Comparison of ENCODE assay signal across 8 cellular contexts in genomic region chr6:118618676-118619377, GRCh38. TPM values are rescaled to one million over a fixed set of nuclear protein-coding genes. Genes with fewer than 3 reads are reported as not detected.
A peak's percentile ranks its signal among the peaks of the same experiment; 100 is the strongest.
DNase-seq lines count a peak whose midpoint lies in the region; ATAC-seq, FAIRE-seq and TF ChIP-seq lines count a peak whose summit lies in the region.

No MANE protein-coding gene starts in this region.

- ATAC-seq in GM21423 (IDR thresholded peaks at IDR 0.05; ENCODE audit: unreplicated experiment): peak; percentile 88

- peaks cover 17% of the 10 kb centered on the region for H4K20me1 ChIP-seq in hepatocyte (ENCODE audit: insufficient read depth, poor library complexity, severe bottlenecking)

- no peak overlapping the region for H3K4me3 ChIP-seq in ascending aorta
- no peak overlapping the region for H3K4me3 ChIP-seq in hepatocyte

- H3K27ac ChIP-seq in ascending aorta (no peak overlapping the region), hepatocyte (no peak overlapping the region)

- H3K4me2 ChIP-seq in hepatocyte: no peak overlapping the region

- no peak overlapping the region for H2AFZ ChIP-seq in hepatocyte

- no peaks in the 10 kb centered on the region for H3K36me3 ChIP-seq in ascending aorta
- H3K36me3 ChIP-seq in hepatocyte (replicated peaks; ENCODE audit: insufficient read depth, low read depth): no peaks in the 10 kb centered on the region

- H3K4me1 ChIP-seq in ascending aorta: peaks cover 3% of the 10 kb centered on the region in 2 donors
- no peaks in the 10 kb centered on the region for H3K4me1 ChIP-seq in hepatocyte (ENCODE audit: insufficient read depth)

- DNase-seq in Daoy (ENCODE audit: low read depth) (peak; percentile 51), HTR-8/SVneo (ENCODE audit: insufficient read length, low spot score) (peak; percentile 37), T-helper 22 cell (ENCODE audit: low read depth) (peak; percentile 4), ascending aorta (ENCODE audit: low spot score in 2 of 2) (peak in 1 of 2 donors; percentile 69), hepatocyte (ENCODE audit: low spot score) (peak; percentile 50), posterior vena cava (ENCODE audit: low spot score) (no peak)
- DNase-seq in stimulated activated CD4-positive, alpha-beta T cell treated with anti-CD3 and anti-CD28 coated beads, Interleukin-12 subunit alpha, Interleukin-12 subunit beta, amount 100 ng/mL, for 24 hours (ENCODE audit: low read depth in 2 of 2): peak; percentile 49 to 64

- H3K9me2 ChIP-seq in hepatocyte (replicated peaks; ENCODE audit: insufficient read depth): no peaks in the 10 kb centered on the region

- TF ChIP-seq CTCF in ascending aorta (IDR thresholded peaks at IDR 0.05) (peak; percentile 75 to 83 (median 83)), hepatocyte (IDR thresholded peaks at IDR 0.05; ENCODE audit: poor library complexity) (peak; percentile 65)

- intact Hi-C loops in ascending aorta (cut with DNase I): loop anchor here (1.0 to 2.0 kb wide), 2 partner anchors 38 to 335 kb away; no protein-coding TSS in a partner anchor
- intact Hi-C loops in posterior vena cava (cut with DNase I): loop anchor here in 1 of 2 donors (5.0 kb wide), 1 partner anchor 337 kb away; no protein-coding TSS in a partner anchor

- H3K79me2 ChIP-seq in hepatocyte: peaks cover 50% of the 10 kb centered on the region

- FAIRE-seq in HTR-8/SVneo (lab: Jason Lieb, UNC): peak; percentile 71

- WGBS in hepatocyte (ENCODE audit: low lambda C conversion rate, missing lambda C conversion rate): 56% methylated on average over 15 of the region's 15 CpGs

- H3K27me3 ChIP-seq in ascending aorta: no peaks in the 10 kb centered on the region
- H3K27me3 ChIP-seq in hepatocyte: no peaks in the 10 kb centered on the region

- H3K9me3 ChIP-seq in ascending aorta (no peaks in the 10 kb centered on the region), hepatocyte (ENCODE audit: low read depth) (no peaks in the 10 kb centered on the region)

RNA-seq across cellular contexts. Expression of gene CEP85L, which starts 32.6 kb away (rescaled TPM):
- total RNA-seq in Daoy (2014; rRNA removed; shearing (Covaris generic)): 4.7 and 7.0 TPM in 2 replicates
- 15.0 TPM for total RNA-seq in ascending aorta
- total RNA-seq in hepatocyte: 38.5 and 40.2 TPM in 2 replicates
- 17.8 and 26.3 TPM in 2 replicates for polyA plus RNA-seq in hepatocyte
- 10 to 100 TPM; 14.0 to 15.4 TPM for total RNA-seq in posterior vena cava
